ENCODE assay signal across 1 cellular context in genomic region chr9:131674425-131675421, GRCh38.
TF ChIP-seq lines count a peak whose summit lies in the region.

No MANE protein-coding gene starts in this region.

TF ChIP-seq in GM12878, 131 proteins besides CTCF, POLR2A, EP300 and RAD21 (continued from another document):
- TF ChIP-seq E2F8 (IDR thresholded peaks at IDR 0.05; ENCODE audit: low read depth, partially characterized antibody), result no peak
